21 cellular contexts compared by ENCODE assay signal in the genomic region with DNA sequence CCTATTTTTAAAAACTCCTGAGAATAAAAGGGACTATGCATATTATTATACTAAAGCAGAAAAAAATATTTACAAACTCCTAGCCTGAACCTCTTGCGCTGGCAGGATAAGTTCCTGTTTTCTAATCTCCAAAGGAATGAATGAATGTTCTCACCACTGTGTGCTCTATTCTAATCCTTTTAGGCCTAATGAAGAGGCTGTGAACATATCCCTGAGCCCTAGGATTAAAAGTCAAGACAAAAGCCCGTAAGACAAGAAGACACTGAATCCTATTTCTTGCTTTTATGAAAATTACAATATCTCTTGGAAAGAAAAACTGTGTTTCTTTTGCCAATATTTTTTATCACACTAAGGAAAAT.
DNase-seq lines count a peak whose midpoint lies in the region; ATAC-seq and TF ChIP-seq lines count a peak whose summit lies in the region.
"Had no signal": no experiment of that assay in that cellular context is flagged by ENCODE, and none has a peak within 500 bp of the region (broad histone marks: within the 10 kb centered on the region; RNA-seq: fewer than 3 reads in every experiment).

No MANE protein-coding gene starts in this region.

- CTCF ChIA-PET in RWPE1 (lab: Yijun Ruan, JAX): no interaction called here

- H3K27me3 ChIP-seq in GM23338 (ENCODE audit: insufficient read depth) (no peaks in the 10 kb centered on the region), endodermal cell (ENCODE audit: control insufficient read depth, insufficient read depth, low read length, poor library complexity, severe bottlenecking) (peaks cover 49% of the 10 kb centered on the region)

- no peaks in the 10 kb centered on the region for H3K9me3 ChIP-seq in endodermal cell (ENCODE audit: control insufficient read depth, low read length)
- H3K9me3 ChIP-seq: HAP-1 had no signal

- H3K4me1 Mint-ChIP-seq in GM23338 (peaks cover 5% of the 10 kb centered on the region; the same call in 1 of the 3 replicates), endodermal cell (peaks cover 23% of the 10 kb centered on the region)
- H3K4me1 Mint-ChIP-seq: CD4-positive, CD25-positive, alpha-beta regulatory T cell; IgD-negative memory B cell had no signal

- H3F3A ChIP-seq in GM23338 (replicated peaks; ENCODE audit: low read depth): no peaks in the 10 kb centered on the region

- TF ChIP-seq CTCF in GM23338 (conservative IDR thresholded peaks at IDR 0.05; ENCODE audit: low read depth in 2 of 2) (no peak), endodermal cell (conservative IDR thresholded peaks at IDR 0.05) (no peak), retinal pigment epithelial cell (conservative IDR thresholded peaks at IDR 0.05; ENCODE audit: low read depth, low read length) (no peak), RWPE1 (conservative IDR thresholded peaks at IDR 0.05; ENCODE audit: low read depth) (no peak)

- H3K27ac Mint-ChIP-seq in GM23338 (no peak overlapping the region), endodermal cell (no peak overlapping the region)
- H3K27ac Mint-ChIP-seq: CD4-positive, CD25-positive, alpha-beta regulatory T cell; IgD-negative memory B cell had no signal

- H3K9ac ChIP-seq in endodermal cell (ENCODE audit: extremely low read depth, low read length, poor library complexity, severe bottlenecking): no peak overlapping the region
- H3K9ac ChIP-seq: GM23248 had no signal

- DNase-seq in GM23338 (ENCODE audit: low spot score): no peak
- DNase-seq in NCI-H524 treated with DMSO at 0.1 percent for 48 hours (lab: John Stamatoyannopoulos, UW): peak; percentile 39
- no peak for DNase-seq in endodermal cell
- peak; percentile 62 for DNase-seq in retinal pigment epithelial cell (ENCODE audit: low read depth)
- DNase-seq in RWPE1 (ENCODE audit: low spot score): no peak
- DNase-seq in inferior parietal cortex (ENCODE audit: extremely low spot score): no peak
- DNase-seq: CD4-positive, CD25-positive, alpha-beta regulatory T cell; DMS 273 treated with DMSO at 0.1 percent for 48 hours; DND-41; GM23248; Karpas-422; NCI-H1417; NCI-H1694 treated with DMSO at 0.1 percent for 48 hours; NCI-H2081 treated with DMSO at 0.1 percent for 48 hours; NCI-H446; NCI-H69 had no signal

- POLR2A ChIA-PET in RWPE1 (lab: Yijun Ruan, JAX; ENCODE audit: low non-redundant PET): no interaction called here

- H2AFZ ChIP-seq in GM23338: peak overlapping the region; percentile 69; the same call in 1 of the 2 replicates
- H2AFZ ChIP-seq: GM23248 had no signal

- H3K9me3 Mint-ChIP-seq in GM23338: no peaks in the 10 kb centered on the region
- H3K9me3 Mint-ChIP-seq in endodermal cell: no peaks in the 10 kb centered on the region
- H3K9me3 Mint-ChIP-seq: IgD-negative memory B cell had no signal

- H3K79me2 ChIP-seq in GM23338 (replicated peaks; ENCODE audit: insufficient read depth): no peaks in the 10 kb centered on the region

- no peaks in the 10 kb centered on the region for H3K27me3 Mint-ChIP-seq in GM23338 (ENCODE audit: insufficient read depth, low read depth, poor library complexity)
- peaks cover 60% of the 10 kb centered on the region for H3K27me3 Mint-ChIP-seq in endodermal cell (ENCODE audit: insufficient read depth)
- H3K27me3 Mint-ChIP-seq: CD4-positive, CD25-positive, alpha-beta regulatory T cell; IgD-negative memory B cell had no signal

- no peaks in the 10 kb centered on the region for H3K4me1 ChIP-seq in GM23338 (ENCODE audit: insufficient read depth)
- H3K4me1 ChIP-seq in endodermal cell (ENCODE audit: control insufficient read depth, insufficient read depth, low read length): peaks cover 10% of the 10 kb centered on the region
- H3K4me1 ChIP-seq: HAP-1 had no signal

- no peaks in the 10 kb centered on the region for H3K36me3 ChIP-seq in GM23338 (ENCODE audit: insufficient read depth)
- no peaks in the 10 kb centered on the region for H3K36me3 ChIP-seq in endodermal cell (ENCODE audit: control insufficient read depth, insufficient read depth, low read length)
- H3K36me3 ChIP-seq: HAP-1 had no signal

- ATAC-seq in GM23338 (no peak), HG02870 (IDR thresholded peaks at IDR 0.05; ENCODE audit: unreplicated experiment) (no peak)
- ATAC-seq: GM12878, SK-N-SH treated with all-trans-retinoic acid at 6 μM for 48 hours had no signal

- H3K27ac ChIP-seq in GM23338 (ENCODE audit: low read depth): no peak overlapping the region
- H3K27ac ChIP-seq in endodermal cell (ENCODE audit: low read depth, low read length): no peak overlapping the region
- H3K27ac ChIP-seq in RWPE1: no peak overlapping the region
- H3K27ac ChIP-seq: GM23248 had no signal

- H3K4me3 ChIP-seq in GM23338 (no peak overlapping the region), endodermal cell (ENCODE audit: low read length) (peak overlapping the region; percentile 25), retinal pigment epithelial cell (ENCODE audit: low read length) (no peak overlapping the region)
- H3K4me3 ChIP-seq: GM12878, GM23248, HAP-1 had no signal

- H4K20me1 ChIP-seq in GM23338 (replicated peaks; ENCODE audit: insufficient read depth): no peaks in the 10 kb centered on the region

- no peak overlapping the region for H3K4me2 ChIP-seq in GM23338

- no peaks in the 10 kb centered on the region for H3K36me3 Mint-ChIP-seq in GM23338 (ENCODE audit: low read depth)
- H3K36me3 Mint-ChIP-seq in endodermal cell (ENCODE audit: low read depth): no peaks in the 10 kb centered on the region
- H3K36me3 Mint-ChIP-seq: CD4-positive, CD25-positive, alpha-beta regulatory T cell had no signal

- 63 to 83% methylated on average over 2 of the region's 2 CpGs for WGBS in endodermal cell (ENCODE audit: insufficient coverage in 1 of 2, insufficient read length in 1 of 2), 2 experiments

- H3K9me2 ChIP-seq in GM23338 (ENCODE audit: insufficient read depth): no peaks in the 10 kb centered on the region

- no peak overlapping the region for H3K4me3 Mint-ChIP-seq in GM23338
- no peak overlapping the region for H3K4me3 Mint-ChIP-seq in endodermal cell
- H3K4me3 Mint-ChIP-seq: CD4-positive, CD25-positive, alpha-beta regulatory T cell; IgD-negative memory B cell had no signal

TF ChIP-seq in GM23338, 12 proteins besides CTCF, POLR2A, EP300 and RAD21 (continues in another document):
- TF ChIP-seq ETS1 (IDR thresholded peaks at IDR 0.05) (no peak), STAT1 (IDR thresholded peaks at IDR 0.05; ENCODE audit: unreplicated experiment) (no peak), ZNF114 (CRISPR knock-in tag; IDR thresholded peaks at IDR 0.05) (no peak), CREB1 (CRISPR knock-in tag; IDR thresholded peaks at IDR 0.05; ENCODE audit: low read depth) (no peak), EZH2 (IDR thresholded peaks at IDR 0.05; ENCODE audit: low read depth, unreplicated experiment) (no peak), EZH2phosphoT487 (IDR thresholded peaks at IDR 0.05; ENCODE audit: unreplicated experiment) (no peak)

Comparison
In these comparisons a context has a peak if more than half of its experiments do, and no peak if none do; other contexts are left out.
1. DNase-seq: peak in NCI-H524 treated with DMSO at 0.1 percent for 48 hours (single experiment) and retinal pigment epithelial cell (single experiment); none in GM23338 (single experiment), endodermal cell (single experiment), RWPE1 (single experiment) and inferior parietal cortex (single experiment).